8 cellular contexts compared by ENCODE assay signal in the genomic region with DNA sequence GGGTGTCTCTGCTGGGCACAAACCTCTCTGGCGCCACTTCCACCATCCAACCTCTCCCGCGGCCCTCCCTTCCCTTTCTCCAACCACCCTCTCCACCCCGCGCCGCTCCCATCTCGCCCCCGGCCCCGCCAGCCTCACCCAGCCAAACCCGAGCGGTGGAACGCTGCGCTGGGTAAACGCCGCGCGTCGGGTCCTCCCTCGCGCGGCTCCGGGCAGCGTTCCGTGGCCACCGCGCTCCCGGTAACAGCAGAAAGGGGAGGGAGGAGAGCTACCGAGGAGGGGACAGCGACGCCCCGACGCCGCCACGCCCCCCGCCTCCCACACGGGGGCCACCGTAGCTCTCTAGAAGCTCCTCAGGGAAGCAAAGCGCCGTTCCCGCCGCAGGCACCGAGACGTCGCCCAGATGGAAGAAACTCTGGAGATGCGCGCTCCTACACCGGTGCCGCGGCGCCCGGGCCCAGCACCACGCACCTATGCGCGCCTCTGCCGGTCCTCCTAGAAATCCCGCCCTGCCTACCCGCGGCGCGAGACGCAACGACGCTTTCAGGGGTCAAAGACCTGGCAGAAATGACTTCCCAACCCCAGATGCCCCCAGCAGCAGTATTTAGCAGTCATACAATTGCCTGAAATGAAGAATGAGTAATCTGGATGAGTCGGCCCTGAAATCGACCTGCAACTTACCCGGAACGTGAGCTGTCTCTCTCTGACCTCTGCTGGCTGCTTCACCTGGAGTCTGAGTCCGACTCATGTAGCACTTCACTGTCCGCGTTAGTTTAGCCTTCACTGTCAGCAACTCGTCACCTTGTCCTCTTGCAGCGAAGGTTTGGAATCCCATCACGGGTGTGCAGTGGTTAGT. TPM values are rescaled to one million over a fixed set of nuclear protein-coding genes. Genes with fewer than 3 reads are reported as not detected.
DNase-seq lines count a peak whose midpoint lies in the region; ATAC-seq and TF ChIP-seq lines count a peak whose summit lies in the region.

A gene with protein sequence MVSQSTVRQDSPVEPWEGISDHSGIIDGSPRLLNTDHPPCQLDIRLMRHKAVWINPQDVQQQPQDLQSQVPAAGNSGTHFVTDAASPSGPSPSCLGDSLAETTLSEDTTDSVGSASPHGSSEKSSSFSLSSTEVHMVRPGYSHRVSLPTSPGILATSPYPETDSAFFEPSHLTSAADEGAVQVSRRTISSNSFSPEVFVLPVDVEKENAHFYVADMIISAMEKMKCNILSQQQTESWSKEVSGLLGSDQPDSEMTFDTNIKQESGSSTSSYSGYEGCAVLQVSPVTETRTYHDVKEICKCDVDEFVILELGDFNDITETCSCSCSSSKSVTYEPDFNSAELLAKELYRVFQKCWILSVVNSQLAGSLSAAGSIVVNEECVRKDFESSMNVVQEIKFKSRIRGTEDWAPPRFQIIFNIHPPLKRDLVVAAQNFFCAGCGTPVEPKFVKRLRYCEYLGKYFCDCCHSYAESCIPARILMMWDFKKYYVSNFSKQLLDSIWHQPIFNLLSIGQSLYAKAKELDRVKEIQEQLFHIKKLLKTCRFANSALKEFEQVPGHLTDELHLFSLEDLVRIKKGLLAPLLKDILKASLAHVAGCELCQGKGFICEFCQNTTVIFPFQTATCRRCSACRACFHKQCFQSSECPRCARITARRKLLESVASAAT (minus strand): TSS at position 257 of the 856 bp plus-strand sequence. CDS start 14,777 bp downstream, outside the sequence.

- H3K4me1 Mint-ChIP-seq in CD4-positive, alpha-beta T cell (ENCODE audit: low read depth), result peaks cover 33% of the 10 kb centered on the region
- H3K4me1 Mint-ChIP-seq in activated naive CD4-positive, alpha-beta T cell treated with anti-CD3 and anti-CD28 coated beads for 36 hours (ENCODE audit: low read depth), result peaks cover 22% of the 10 kb centered on the region

- intact Hi-C loops in CD4-positive, alpha-beta T cell (cut with DNase I, micrococcal nuclease), result no loop called here
- intact Hi-C loops in activated naive CD4-positive, alpha-beta T cell treated with anti-CD3 and anti-CD28 coated beads for 36 hours (cut with micrococcal nuclease), result loop anchor here (1.0 to 5.0 kb wide), 7 partner anchors 17 to 220 kb away; a partner anchor contains a TSS
- intact Hi-C loops in cardiac septum (cut with DNase I), result no loop called here
- intact Hi-C loops in posterior cingulate gyrus (cut with DNase I), result no loop called here

- peaks cover 21% of the 10 kb centered on the region for H3K27me3 ChIP-seq in CD4-positive, alpha-beta T cell (ENCODE audit: control insufficient read depth, insufficient read depth, low read length)

- TF ChIP-seq CTCF in CD4-positive, alpha-beta T cell (IDR thresholded peaks at IDR 0.05), result no peak

- peak within 1 kb of the TSS; percentile 86 for H3K4me3 Mint-ChIP-seq in CD4-positive, alpha-beta T cell
- H3K4me3 Mint-ChIP-seq in activated naive CD4-positive, alpha-beta T cell treated with anti-CD3 and anti-CD28 coated beads for 36 hours, result peak within 1 kb of the TSS; percentile 77

- POLR2A ChIA-PET in CD4-positive, alpha-beta T cell (lab: Charles Lee), result interaction anchor here (0.6 kb wide), 1 partner anchor 433 kb away, joined by 3 read pairs; no protein-coding TSS in a partner anchor

- in situ Hi-C loops in G401 (cut with HindIII; ENCODE audit: low sequenced_read_pairs), result no loop called here

- no peak within 1 kb of the TSS for H3K27ac ChIP-seq in CD4-positive, alpha-beta T cell (ENCODE audit: low read depth, low read length)

- CTCF ChIA-PET in CD4-positive, alpha-beta T cell (lab: Charles Lee), result no interaction called here
- CTCF ChIA-PET in activated naive CD4-positive, alpha-beta T cell treated with anti-CD3 and anti-CD28 coated beads for 36 hours (lab: Charles Lee), result interaction anchor here (0.5 to 1.9 kb wide), 4 partner anchors 14 to 91 kb away, joined by 3 to 6 read pairs (median 3); no protein-coding TSS in a partner anchor

- H3K27me3 Mint-ChIP-seq in CD4-positive, alpha-beta T cell, result peaks cover 46% of the 10 kb centered on the region
- H3K27me3 Mint-ChIP-seq in activated naive CD4-positive, alpha-beta T cell treated with anti-CD3 and anti-CD28 coated beads for 36 hours (ENCODE audit: low read depth), result peaks cover 28% of the 10 kb centered on the region

- H3K27ac Mint-ChIP-seq in CD4-positive, alpha-beta T cell, result no peak within 1 kb of the TSS
- H3K27ac Mint-ChIP-seq in activated naive CD4-positive, alpha-beta T cell treated with anti-CD3 and anti-CD28 coated beads for 36 hours, result no peak within 1 kb of the TSS

- no peaks in the 10 kb centered on the region for H3K9me3 Mint-ChIP-seq in CD4-positive, alpha-beta T cell
- H3K9me3 Mint-ChIP-seq in activated naive CD4-positive, alpha-beta T cell treated with anti-CD3 and anti-CD28 coated beads for 36 hours, result no peaks in the 10 kb centered on the region

- DNase-seq in CD4-positive, alpha-beta T cell, result peak in 1 of 10 experiments; percentile 5
- DNase-seq in NCI-H1105 (lab: John Stamatoyannopoulos, UW) (peak; percentile 21), cardiac septum (ENCODE audit: low spot score) (peak; percentile 77), posterior cingulate gyrus (peak; percentile 25 to 94 (median 56)), G401 (ENCODE audit: low spot score) (no peak)
- DNase-seq in activated naive CD4-positive, alpha-beta T cell treated with anti-CD3 and anti-CD28 coated beads for 36 hours, result peak; percentile 77

- no peaks in the 10 kb centered on the region for H3K36me3 Mint-ChIP-seq in CD4-positive, alpha-beta T cell (ENCODE audit: low read depth)
- H3K36me3 Mint-ChIP-seq in activated naive CD4-positive, alpha-beta T cell treated with anti-CD3 and anti-CD28 coated beads for 36 hours (ENCODE audit: low read depth), result no peaks in the 10 kb centered on the region

- H3K9me3 ChIP-seq in CD4-positive, alpha-beta T cell (ENCODE audit: control insufficient read depth, low read length), result no peaks in the 10 kb centered on the region

- ATAC-seq in CD4-positive, alpha-beta T cell (ENCODE audit: poor library complexity), result peak; percentile 39
- ATAC-seq in GM19455 (IDR thresholded peaks at IDR 0.05; ENCODE audit: unreplicated experiment), result peak; percentile 43
- ATAC-seq in GM21737 (IDR thresholded peaks at IDR 0.05; ENCODE audit: unreplicated experiment), result no peak

RNA-seq across cellular contexts. Expression of the gene that starts here (rescaled TPM):
- total RNA-seq in CD4-positive, alpha-beta T cell, result under 1 TPM; 0.36 to 0.69 TPM
- 1 to 10 TPM; 3.6 to 3.7 TPM for total RNA-seq in activated naive CD4-positive, alpha-beta T cell treated with anti-CD3 and anti-CD28 coated beads for 36 hours
- 1.9 TPM for total RNA-seq in cardiac septum
- total RNA-seq in G401 (2014; rRNA removed; shearing (Covaris generic)), result not detected in 2 replicates

Comparison
In these comparisons a context has a peak if more than half of its experiments do, and no peak if none do; other contexts are left out.
1. Peak in ATAC-seq in CD4-positive, alpha-beta T cell; RNA of the gene not detected or under 1 TPM.